Comparison of ENCODE assay signal across 8 cellular contexts in genomic region chr10:70458329-70459060, GRCh38. TPM values are rescaled to one million over a fixed set of nuclear protein-coding genes. Genes with fewer than 3 reads are reported as not detected.
A peak's percentile ranks its signal among the peaks of the same experiment; 100 is the strongest.
DNase-seq lines count a peak whose midpoint lies in the region; ATAC-seq and TF ChIP-seq lines count a peak whose summit lies in the region.

No MANE protein-coding gene starts in this region.

- ATAC-seq in SK-N-SH treated with all-trans-retinoic acid at 6 μM for 48 hours (peak; percentile 87), lung (ENCODE audit: insufficient read depth, low FRiP score) (peak; percentile 83), GM18870 (IDR thresholded peaks at IDR 0.05; ENCODE audit: unreplicated experiment) (no peak), HG03565 (IDR thresholded peaks at IDR 0.05; ENCODE audit: unreplicated experiment) (no peak)

- DNase-seq in dedifferentiated amniotic fluid mesenchymal stem cell (ENCODE audit: extremely low spot score) (peak; percentile 51), lung (ENCODE audit: low spot score) (peak; percentile 60), NCI-H2196 treated with DMSO at 0.1 percent for 48 hours (lab: John Stamatoyannopoulos, UW; ENCODE audit: unreplicated experiment) (no peak)
- DNase-seq in stimulated activated CD4-positive, alpha-beta T cell treated with anti-CD3 and anti-CD28 coated beads, TNF-alpha, amount 100 ng/mL, for 48 hours (ENCODE audit: low read depth in 3 of 3), result peak in 2 of 3 donors; percentile 37 to 46

- H3K27me3 ChIP-seq in lung (ENCODE audit: control insufficient read depth, insufficient read depth), result no peaks in the 10 kb centered on the region

- no peak overlapping the region for H3K4me3 ChIP-seq in lung

- no peak for TF ChIP-seq CTCF in lung (IDR thresholded peaks at IDR 0.05; ENCODE audit: control extremely low read depth, extremely low read depth)

- H3K36me3 ChIP-seq in ES-I3 (ENCODE audit: insufficient read depth, low read length), result no peaks in the 10 kb centered on the region
- H3K36me3 ChIP-seq in lung (ENCODE audit: control insufficient read depth in 2 of 2, insufficient read depth in 2 of 2, low read length in 2 of 2), result no peaks in the 10 kb centered on the region

- peak overlapping the region; percentile 32 to 83 for H3K27ac ChIP-seq in lung (ENCODE audit: low read depth in 1 of 2, low read length in 1 of 2)

- H3K9me3 ChIP-seq in ES-I3 (ENCODE audit: control insufficient read depth, insufficient read depth, low read length) (no peaks in the 10 kb centered on the region), lung (ENCODE audit: control insufficient read depth in 2 of 2, insufficient read depth in 1 of 2, low read length in 1 of 2) (no peaks in the 10 kb centered on the region)

- H3K9ac ChIP-seq in ES-I3 (ENCODE audit: low read depth, low read length), result peak overlapping the region; percentile 43

- WGBS in lung, 2 donors, result 8 to 11% methylated on average over 33 to 62 of the region's 62 CpGs

- H3K4me1 ChIP-seq in ES-I3 (ENCODE audit: insufficient read depth, low read length) (peaks cover 16% of the 10 kb centered on the region), lung (ENCODE audit: control insufficient read depth in 2 of 2, insufficient read depth in 2 of 2, low read length in 2 of 2) (peaks cover 6 to 12% of the 10 kb centered on the region in 2 donors)

TF ChIP-seq in SK-N-SH treated with all-trans-retinoic acid at 6 μM for 48 hours, 23 proteins besides CTCF, POLR2A, EP300 and RAD21:
- TF ChIP-seq RARB (CRISPR knock-in tag; IDR thresholded peaks at IDR 0.05) (no peak), ZFP3 (CRISPR knock-in tag; IDR thresholded peaks at IDR 0.05) (0 out of 2 replicates have a peak, but pooled peaks have one; percentile 26)

RNA-seq across cellular contexts. Expression of gene NODAL, which starts 17.0 kb away (rescaled TPM):
- total RNA-seq in lung, result not detected
- polyA plus RNA-seq in lung, result not detected

RNA-seq across cellular contexts. Expression of gene PALD1, which starts 20.1 kb away (rescaled TPM):
- 10 to 100 TPM; 15.5 to 19.7 TPM for total RNA-seq in lung
- polyA plus RNA-seq in lung, result 10 to 100 TPM; 10.5 to 15.7 TPM

RNA-seq across cellular contexts. Expression of gene EIF4EBP2, which starts 54.5 kb away (rescaled TPM):
- 10 to 100 TPM; 59.7 to 63.3 TPM for total RNA-seq in lung
- polyA plus RNA-seq in lung, result 10 to 100 TPM; 21.8 to 22.9 TPM

Comparison
In these comparisons a context has a peak if more than half of its experiments do, and no peak if none do; other contexts are left out.
1. ATAC-seq: peak in SK-N-SH treated with all-trans-retinoic acid at 6 μM for 48 hours (single experiment) and lung (single experiment); none in GM18870 (single experiment) and HG03565 (single experiment).